In the genomic region with DNA sequence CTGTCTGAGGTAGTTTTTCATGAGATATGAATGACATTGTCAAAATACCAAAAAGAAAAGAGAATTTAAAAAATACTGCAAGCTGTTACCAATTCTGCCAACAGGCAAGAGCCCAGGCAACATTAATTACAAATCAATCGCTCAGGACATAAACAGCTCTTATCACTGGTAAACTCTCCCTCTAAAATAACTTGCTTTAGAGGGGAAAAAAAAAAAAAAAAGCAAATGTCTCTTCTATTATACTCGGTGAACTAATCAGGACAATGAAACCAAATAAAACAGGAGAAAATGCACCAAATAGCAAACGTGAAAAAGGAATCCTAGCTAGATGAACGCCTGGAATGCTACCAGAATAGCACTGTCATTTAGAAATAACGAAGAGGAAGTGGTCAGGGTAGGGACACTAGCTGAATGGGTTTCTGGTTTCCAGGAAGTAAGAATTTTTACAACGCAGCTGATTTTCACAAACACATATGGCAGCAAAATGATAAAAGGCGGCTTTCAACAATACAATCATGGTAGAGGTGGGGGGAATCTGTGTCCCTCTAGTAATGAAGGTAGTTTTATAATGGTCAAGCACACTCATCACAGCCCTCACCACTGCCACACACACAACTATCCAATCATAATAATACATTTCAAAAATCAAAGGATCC, we compare ENCODE assay signal across 8 cellular contexts.
DNase-seq lines count a peak whose midpoint lies in the region; ATAC-seq lines count a peak whose summit lies in the region.

No MANE protein-coding gene starts in this region.

- peaks cover 3% of the 10 kb centered on the region for H3K36me3 Mint-ChIP-seq in T-helper 2 cell treated with Interferon-gamma antibody and Interleukin-4, amounts not matched to agents 5 μg/mL and 100 μg/mL, for 36 hours (ENCODE audit: low read depth)

- peaks cover 16% of the 10 kb centered on the region for H3K4me1 Mint-ChIP-seq in T-helper 2 cell treated with Interferon-gamma antibody and Interleukin-4, amounts not matched to agents 5 μg/mL and 100 μg/mL, for 36 hours (ENCODE audit: low read depth)

- DNase-seq in ELR (ENCODE audit: low read depth): peak; percentile 56
- DNase-seq in T-helper 2 cell treated with Interferon-gamma antibody and Interleukin-4, amounts not matched to agents 5 μg/mL and 100 μg/mL, for 36 hours (ENCODE audit: low spot score): no peak
- DNase-seq in left kidney (ENCODE audit: low read depth, low spot score): peak; percentile 23
- DNase-seq in cerebellar cortex (ENCODE audit: low spot score): no peak
- DNase-seq in activated T-cell treated with anti-CD3 and anti-CD28 coated beads, Interleukin-2, amount 50 U/mL, for 1 hour: no peak

- H3K4me3 Mint-ChIP-seq in T-helper 2 cell treated with Interferon-gamma antibody and Interleukin-4, amounts not matched to agents 5 μg/mL and 100 μg/mL, for 36 hours: peak overlapping the region; percentile 35

- ATAC-seq in HG02610 (IDR thresholded peaks at IDR 0.05; ENCODE audit: unreplicated experiment) (peak; percentile 80), GM18519 (IDR thresholded peaks at IDR 0.05; ENCODE audit: low FRiP score, unreplicated experiment) (no peak), GM19463 (IDR thresholded peaks at IDR 0.05; ENCODE audit: unreplicated experiment) (no peak)

- H3K27ac Mint-ChIP-seq in T-helper 2 cell treated with Interferon-gamma antibody and Interleukin-4, amounts not matched to agents 5 μg/mL and 100 μg/mL, for 36 hours: no peak overlapping the region

- peaks cover 3% of the 10 kb centered on the region for H3K27me3 Mint-ChIP-seq in T-helper 2 cell treated with Interferon-gamma antibody and Interleukin-4, amounts not matched to agents 5 μg/mL and 100 μg/mL, for 36 hours (ENCODE audit: low read depth)

- H3K9me3 Mint-ChIP-seq in T-helper 2 cell treated with Interferon-gamma antibody and Interleukin-4, amounts not matched to agents 5 μg/mL and 100 μg/mL, for 36 hours: peaks cover 17% of the 10 kb centered on the region

Comparison
In these comparisons a context has a peak if more than half of its experiments do, and no peak if none do; other contexts are left out.
1. DNase-seq: peak in ELR (single experiment) and left kidney (single experiment); none in T-helper 2 cell treated with Interferon-gamma antibody and Interleukin-4, amounts not matched to agents 5 μg/mL and 100 μg/mL, for 36 hours (single experiment), cerebellar cortex (single experiment) and activated T-cell treated with anti-CD3 and anti-CD28 coated beads, Interleukin-2, amount 50 U/mL, for 1 hour (single experiment).